2 cellular contexts compared by ENCODE assay signal in the genomic region with DNA sequence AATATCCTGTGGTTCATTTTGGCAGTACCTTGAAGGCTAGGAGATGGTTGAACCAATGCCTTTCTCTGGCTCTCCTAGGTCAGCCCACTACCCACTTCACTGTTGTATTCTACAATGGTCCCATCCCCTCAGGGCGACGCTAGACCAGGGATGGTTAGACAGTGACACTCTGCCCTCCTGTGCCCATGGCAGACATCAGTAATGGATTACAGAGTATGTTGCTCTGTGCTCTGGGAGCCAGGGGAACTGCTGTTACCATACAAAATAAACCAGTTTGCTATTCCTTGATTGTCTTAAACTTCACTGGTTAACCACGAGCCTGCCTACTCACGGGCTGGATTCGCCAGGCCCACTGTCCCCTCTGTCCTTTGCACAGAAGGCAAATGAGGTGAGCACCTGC.
TF ChIP-seq lines count a peak whose summit lies in the region.

No MANE protein-coding gene starts in this region.

TF ChIP-seq in HEK293, 187 proteins besides CTCF, POLR2A, EP300 and RAD21:
- no peak for TF ChIP-seq ZBTB10 (tag by site-specific recombination; IDR thresholded peaks at IDR 0.05)
- TF ChIP-seq ZNF37A (tag by site-specific recombination; IDR thresholded peaks at IDR 0.05): no peak
- TF ChIP-seq ZNF23 (tag by site-specific recombination; IDR thresholded peaks at IDR 0.05; ENCODE audit: borderline replicate concordance): peak; percentile 97
- TF ChIP-seq RBAK (tag by site-specific recombination; IDR thresholded peaks at IDR 0.05): no peak
- TF ChIP-seq, protein P1, sequence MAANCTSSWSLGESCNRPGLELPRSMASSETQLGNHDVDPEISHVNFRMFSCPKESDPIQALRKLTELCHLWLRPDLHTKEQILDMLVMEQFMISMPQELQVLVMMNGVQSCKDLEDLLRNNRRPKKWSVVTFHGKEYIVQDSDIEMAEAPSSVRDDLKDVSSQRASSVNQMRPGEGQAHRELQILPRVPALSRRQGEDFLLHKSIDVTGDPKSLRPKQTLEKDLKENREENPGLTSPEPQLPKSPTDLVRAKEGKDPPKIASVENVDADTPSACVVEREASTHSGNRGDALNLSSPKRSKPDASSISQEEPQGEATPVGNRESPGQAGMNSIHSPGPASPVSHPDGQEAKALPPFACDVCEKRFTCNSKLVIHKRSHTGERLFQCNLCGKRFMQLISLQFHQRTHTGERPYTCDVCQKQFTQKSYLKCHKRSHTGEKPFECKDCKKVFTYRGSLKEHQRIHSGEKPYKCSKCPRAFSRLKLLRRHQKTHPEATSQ (tag by site-specific recombination; IDR thresholded peaks at IDR 0.05): no peak
- no peak for TF ChIP-seq ZNF423 (tag by site-specific recombination; IDR thresholded peaks at IDR 0.05)
- no peak for TF ChIP-seq ZNF266 (tag by site-specific recombination; IDR thresholded peaks at IDR 0.05; ENCODE audit: low read depth)
- TF ChIP-seq ZNF112 (tag by site-specific recombination; IDR thresholded peaks at IDR 0.05): no peak
- no peak for TF ChIP-seq FEZF1 (tag by site-specific recombination; IDR thresholded peaks at IDR 0.05)
- TF ChIP-seq MYNN (tag by site-specific recombination; IDR thresholded peaks at IDR 0.05; ENCODE audit: borderline replicate concordance): no peak
- TF ChIP-seq ZNF621 (tag by site-specific recombination; IDR thresholded peaks at IDR 0.05): no peak
- no peak for TF ChIP-seq SP7 (tag by site-specific recombination; IDR thresholded peaks at IDR 0.05)
- TF ChIP-seq ZBTB17 (tag by site-specific recombination; IDR thresholded peaks at IDR 0.05): peak; percentile 92
- TF ChIP-seq, protein P2, sequence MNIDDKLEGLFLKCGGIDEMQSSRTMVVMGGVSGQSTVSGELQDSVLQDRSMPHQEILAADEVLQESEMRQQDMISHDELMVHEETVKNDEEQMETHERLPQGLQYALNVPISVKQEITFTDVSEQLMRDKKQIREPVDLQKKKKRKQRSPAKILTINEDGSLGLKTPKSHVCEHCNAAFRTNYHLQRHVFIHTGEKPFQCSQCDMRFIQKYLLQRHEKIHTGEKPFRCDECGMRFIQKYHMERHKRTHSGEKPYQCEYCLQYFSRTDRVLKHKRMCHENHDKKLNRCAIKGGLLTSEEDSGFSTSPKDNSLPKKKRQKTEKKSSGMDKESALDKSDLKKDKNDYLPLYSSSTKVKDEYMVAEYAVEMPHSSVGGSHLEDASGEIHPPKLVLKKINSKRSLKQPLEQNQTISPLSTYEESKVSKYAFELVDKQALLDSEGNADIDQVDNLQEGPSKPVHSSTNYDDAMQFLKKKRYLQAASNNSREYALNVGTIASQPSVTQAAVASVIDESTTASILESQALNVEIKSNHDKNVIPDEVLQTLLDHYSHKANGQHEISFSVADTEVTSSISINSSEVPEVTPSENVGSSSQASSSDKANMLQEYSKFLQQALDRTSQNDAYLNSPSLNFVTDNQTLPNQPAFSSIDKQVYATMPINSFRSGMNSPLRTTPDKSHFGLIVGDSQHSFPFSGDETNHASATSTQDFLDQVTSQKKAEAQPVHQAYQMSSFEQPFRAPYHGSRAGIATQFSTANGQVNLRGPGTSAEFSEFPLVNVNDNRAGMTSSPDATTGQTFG (tag by site-specific recombination; IDR thresholded peaks at IDR 0.05; ENCODE audit: borderline replicate concordance): no peak
- TF ChIP-seq ZNF843 (tag by site-specific recombination; IDR thresholded peaks at IDR 0.05): no peak
- no peak for TF ChIP-seq ZNF521 (tag by site-specific recombination; IDR thresholded peaks at IDR 0.05)
TF ChIP-seq in HEK293: peak in this region for 2.

TF ChIP-seq in H1, 55 proteins besides CTCF, POLR2A, EP300 and RAD21:
- no peak for TF ChIP-seq POU5F1 (IDR thresholded peaks at IDR 0.05; ENCODE audit: low read depth, low read length)
- 0 out of 2 replicates have a peak, but pooled peaks have one; percentile 31 for TF ChIP-seq SRF (IDR thresholded peaks at IDR 0.05; ENCODE audit: low read depth, low read length)
- TF ChIP-seq SAP30 (IDR thresholded peaks at IDR 0.05; ENCODE audit: insufficient read depth, insufficient replicate concordance, low read length): no peak
- no peak for TF ChIP-seq YY1 (IDR thresholded peaks at IDR 0.05; ENCODE audit: low read depth, low read length)
- TF ChIP-seq CHD1 (IDR thresholded peaks at IDR 0.05; ENCODE audit: low read depth, low read length): no peak
